ENCODE assay signal across 24 cellular contexts in genomic region chr9:99031319-99031718, GRCh38.
"Had no signal": no experiment of that assay in that cellular context is flagged by ENCODE, and none has a peak within 500 bp of the region (broad histone marks: within the 10 kb centered on the region; RNA-seq: fewer than 3 reads in every experiment).

No MANE protein-coding gene starts in this region.

- DNase-seq: activated B cell treated with CpG ODN at 0.5 μM for 24 hours; activated CD4-positive, alpha-beta T cell treated with anti-CD3 and anti-CD28 coated beads for 4 hours; activated CD4-positive, alpha-beta T cell treated with anti-CD3 and anti-CD28 coated beads, Interleukin-2, amount 50 U/mL, for 48 hours; activated gamma-delta T cell; anterior cingulate cortex; caudate nucleus; effector memory CD8-positive, alpha-beta T cell; foreskin fibroblast; natural killer cell; stimulated activated CD4-positive, alpha-beta T cell treated with anti-CD3 and anti-CD28 coated beads, Interleukin-12 subunit alpha, Interleukin-12 subunit beta, amount 100 ng/mL, for 4 hours; stimulated activated naive CD8-positive, alpha-beta T cell treated with anti-CD3 and anti-CD28 coated beads, Interleukin-15, amount 100 ng/mL, for 72 hours; T-helper 1 cell; T-helper 9 cell; uterus had no signal

- H3K27ac ChIP-seq: suprapubic skin, tibial nerve had no signal

- H3K4me1 Mint-ChIP-seq: brain had no signal

- ATAC-seq: effector memory CD8-positive, alpha-beta T cell; left lobe of liver; stimulated activated naive CD8-positive, alpha-beta T cell treated with anti-CD3 and anti-CD28 coated beads, Interleukin-15, amount 100 ng/mL, for 72 hours had no signal

- H3K4me3 Mint-ChIP-seq: activated B cell treated with CpG ODN at 0.5 μM for 24 hours; activated naive CD4-positive, alpha-beta T cell treated with anti-CD3 and anti-CD28 coated beads, Interleukin-2, amount 50 U/mL, for 24 hours; activated T-helper 1 cell treated with anti-CD3 and anti-CD28 coated beads, Interleukin-12 subunit alpha, Interleukin-12 subunit beta, Interleukin-2, Interleukin-4 antibody, amounts not matched to agents 30 ng/mL and 10 ng/mL and 1 ng/mL, durations not matched to agents 14 hours and 24 hours and 36 hours; brain; effector memory CD8-positive, alpha-beta T cell; mesothelial cell of epicardium; natural killer cell; stimulated activated naive CD8-positive, alpha-beta T cell treated with anti-CD3 and anti-CD28 coated beads, Interleukin-15, amount 100 ng/mL, for 72 hours had no signal

- H3K4me3 ChIP-seq: lung, suprapubic skin, tibial nerve, uterus had no signal

- H3K36me3 ChIP-seq: suprapubic skin, uterus had no signal

- H3K27me3 ChIP-seq: suprapubic skin, tibial nerve, uterus had no signal

- H3K9me3 ChIP-seq: suprapubic skin, tibial nerve, uterus had no signal

- H3K27me3 Mint-ChIP-seq: activated B cell treated with CpG ODN at 0.5 μM for 24 hours; activated naive CD4-positive, alpha-beta T cell treated with anti-CD3 and anti-CD28 coated beads, Interleukin-2, amount 50 U/mL, for 24 hours had no signal

- H3K4me1 ChIP-seq: suprapubic skin, tibial nerve, uterus had no signal

- H3K36me3 Mint-ChIP-seq: activated naive CD4-positive, alpha-beta T cell treated with anti-CD3 and anti-CD28 coated beads, Interleukin-2, amount 50 U/mL, for 24 hours; mesothelial cell of epicardium; natural killer cell had no signal

- H3K27ac Mint-ChIP-seq: activated B cell treated with CpG ODN at 0.5 μM for 24 hours; activated naive CD4-positive, alpha-beta T cell treated with anti-CD3 and anti-CD28 coated beads, Interleukin-2, amount 50 U/mL, for 24 hours; activated T-helper 1 cell treated with anti-CD3 and anti-CD28 coated beads, Interleukin-12 subunit alpha, Interleukin-12 subunit beta, Interleukin-2, Interleukin-4 antibody, amounts not matched to agents 30 ng/mL and 10 ng/mL and 1 ng/mL, durations not matched to agents 14 hours and 24 hours and 36 hours; brain; effector memory CD8-positive, alpha-beta T cell; mesothelial cell of epicardium; progenitor cell of endocrine pancreas; stimulated activated naive CD8-positive, alpha-beta T cell treated with anti-CD3 and anti-CD28 coated beads, Interleukin-15, amount 100 ng/mL, for 72 hours had no signal

- H3K9me3 Mint-ChIP-seq: activated B cell treated with CpG ODN at 0.5 μM for 24 hours; activated naive CD4-positive, alpha-beta T cell treated with anti-CD3 and anti-CD28 coated beads, Interleukin-2, amount 50 U/mL, for 24 hours; activated T-helper 1 cell treated with anti-CD3 and anti-CD28 coated beads, Interleukin-12 subunit alpha, Interleukin-12 subunit beta, Interleukin-2, Interleukin-4 antibody, amounts not matched to agents 30 ng/mL and 10 ng/mL and 1 ng/mL, durations not matched to agents 14 hours and 24 hours and 36 hours; effector memory CD8-positive, alpha-beta T cell; natural killer cell; stimulated activated naive CD8-positive, alpha-beta T cell treated with anti-CD3 and anti-CD28 coated beads, Interleukin-15, amount 100 ng/mL, for 72 hours had no signal

- FAIRE-seq: colon had no signal
